8 cellular contexts compared by ENCODE assay signal in genomic region chr1:12472798-12473551, GRCh38.
DNase-seq lines count a peak whose midpoint lies in the region; ATAC-seq and TF ChIP-seq lines count a peak whose summit lies in the region.

No MANE protein-coding gene starts in this region.

- H3K36me3 Mint-ChIP-seq in activated CD8-positive, alpha-beta T cell treated with anti-CD3 and anti-CD28 coated beads for 36 hours (ENCODE audit: low read depth) = peaks cover 66% of the 10 kb centered on the region

- intact Hi-C loops in activated CD8-positive, alpha-beta T cell treated with anti-CD3 and anti-CD28 coated beads for 36 hours (cut with micrococcal nuclease) = loop anchor here (1.0 to 2.0 kb wide), 3 partner anchors 24 to 146 kb away; partner anchors contain the start of gene DHRS3

- H3K4me3 Mint-ChIP-seq in activated CD8-positive, alpha-beta T cell treated with anti-CD3 and anti-CD28 coated beads for 36 hours = peak overlapping the region; percentile 67

- ATAC-seq in activated CD8-positive, alpha-beta T cell treated with anti-CD3 and anti-CD28 coated beads for 36 hours = peak; percentile 87
- ATAC-seq in GM19467 (IDR thresholded peaks at IDR 0.05; ENCODE audit: unreplicated experiment) = no peak

- WGBS in suprapubic skin = 82% methylated on average over 12 of the region's 12 CpGs

- no peaks in the 10 kb centered on the region for H3K36me3 ChIP-seq in BE2C
- H3K36me3 ChIP-seq in suprapubic skin = no peaks in the 10 kb centered on the region

- peaks cover 90% of the 10 kb centered on the region for H3K4me1 Mint-ChIP-seq in activated CD8-positive, alpha-beta T cell treated with anti-CD3 and anti-CD28 coated beads for 36 hours (ENCODE audit: low read depth)

- no peaks in the 10 kb centered on the region for H3K9me3 ChIP-seq in BE2C
- H3K9me3 ChIP-seq in suprapubic skin = no peaks in the 10 kb centered on the region

- TF ChIP-seq POLR2A in suprapubic skin (IDR thresholded peaks at IDR 0.05) = no peak

- peaks cover 8% of the 10 kb centered on the region for H3K9me3 Mint-ChIP-seq in activated CD8-positive, alpha-beta T cell treated with anti-CD3 and anti-CD28 coated beads for 36 hours

- peak overlapping the region; percentile 95 for H3K27ac Mint-ChIP-seq in activated CD8-positive, alpha-beta T cell treated with anti-CD3 and anti-CD28 coated beads for 36 hours

- POLR2A ChIA-PET in activated CD8-positive, alpha-beta T cell treated with anti-CD3 and anti-CD28 coated beads for 36 hours (lab: Charles Lee) = interaction anchor here (0.8 to 6.5 kb wide), 15 partner anchors 10 to 565 kb away, joined by 3 to 49 read pairs (median 6); no protein-coding TSS in a partner anchor

- H3K4me3 ChIP-seq in BE2C (ENCODE audit: low read depth, low read length) (no peak overlapping the region), suprapubic skin (no peak overlapping the region)

- TF ChIP-seq EP300 in suprapubic skin (IDR thresholded peaks at IDR 0.05) = no peak

- H3K27me3 Mint-ChIP-seq in activated CD8-positive, alpha-beta T cell treated with anti-CD3 and anti-CD28 coated beads for 36 hours = no peaks in the 10 kb centered on the region

- no peak for TF ChIP-seq CTCF in activated CD8-positive, alpha-beta T cell treated with anti-CD3 and anti-CD28 coated beads for 36 hours (IDR thresholded peaks at IDR 0.05)
- TF ChIP-seq CTCF in BE2C (IDR thresholded peaks at IDR 0.05; ENCODE audit: low read depth, low read length) (no peak), suprapubic skin (IDR thresholded peaks at IDR 0.05) (no peak)

- H3K4me1 ChIP-seq in BE2C = no peaks in the 10 kb centered on the region
- H3K4me1 ChIP-seq in suprapubic skin = peaks cover 27% of the 10 kb centered on the region

- H3K27ac ChIP-seq in suprapubic skin = no peak overlapping the region

- no peaks in the 10 kb centered on the region for H3K27me3 ChIP-seq in BE2C
- no peaks in the 10 kb centered on the region for H3K27me3 ChIP-seq in suprapubic skin

- CTCF ChIA-PET in activated CD8-positive, alpha-beta T cell treated with anti-CD3 and anti-CD28 coated beads for 36 hours (lab: Charles Lee) = interaction anchor here (1.3 to 2.3 kb wide), 8 partner anchors 10 to 186 kb away, joined by 3 to 6 read pairs (median 5); no protein-coding TSS in a partner anchor

- DNase-seq in GM19240 (ENCODE audit: insufficient read length, low spot score) (peak; percentile 30), germinal center (ENCODE audit: low spot score) (peak; percentile 35), BE2C (no peak), NCI-H1048 (lab: John Stamatoyannopoulos, UW) (no peak), suprapubic skin (ENCODE audit: low spot score in 2 of 2) (no peak)
- DNase-seq in activated CD8-positive, alpha-beta T cell treated with anti-CD3 and anti-CD28 coated beads for 36 hours = peak; percentile 92
- DNase-seq in stimulated activated CD8-positive, alpha-beta memory T cell treated with anti-CD3 and anti-CD28 coated beads, Interleukin-12 subunit alpha, Interleukin-12 subunit beta, amount 100 ng/mL, for 1 hour (ENCODE audit: low read depth) = peak; percentile 48

Comparison
In these comparisons a context has a peak if more than half of its experiments do, and no peak if none do; other contexts are left out.
1. DNase-seq: peak in GM19240 (single experiment), activated CD8-positive, alpha-beta T cell treated with anti-CD3 and anti-CD28 coated beads for 36 hours (single experiment), germinal center (single experiment) and stimulated activated CD8-positive, alpha-beta memory T cell treated with anti-CD3 and anti-CD28 coated beads, Interleukin-12 subunit alpha, Interleukin-12 subunit beta, amount 100 ng/mL, for 1 hour (single experiment); none in BE2C (single experiment), NCI-H1048 (single experiment) and suprapubic skin (0 of 2).